ENCODE assay signal across 12 cellular contexts in genomic region chr3:147421184-147421912, GRCh38. TPM values are rescaled to one million over a fixed set of nuclear protein-coding genes. Genes with fewer than 3 reads are reported as not detected.
DNase-seq lines count a peak whose midpoint lies in the region; ATAC-seq and TF ChIP-seq lines count a peak whose summit lies in the region.
"Had no signal": no experiment of that assay in that cellular context is flagged by ENCODE, and none has a peak within 500 bp of the region (broad histone marks: within the 10 kb centered on the region; RNA-seq: fewer than 3 reads in every experiment).

No MANE protein-coding gene starts in this region.

- CTCF ChIA-PET in activated CD8-positive, alpha-beta T cell treated with anti-CD3 and anti-CD28 coated beads, Interleukin-2, amount 10 ng/mL, durations not matched to agents 7 days and 5 days (lab: Charles Lee): interaction anchor here (0.6 kb wide), 1 partner anchor 1951 kb away, joined by 3 read pairs; no protein-coding TSS in a partner anchor
- CTCF ChIA-PET in activated CD8-positive, alpha-beta T cell treated with anti-CD3 and anti-CD28 coated beads for 36 hours (lab: Charles Lee): interaction anchor here (1.3 kb wide), 1 partner anchor 10 kb away, joined by 3 read pairs; no protein-coding TSS in a partner anchor

- ATAC-seq in activated CD8-positive, alpha-beta T cell treated with anti-CD3 and anti-CD28 coated beads, Interleukin-2, amount 10 ng/mL, durations not matched to agents 7 days and 5 days: no peak
- ATAC-seq in activated CD8-positive, alpha-beta T cell treated with anti-CD3 and anti-CD28 coated beads for 36 hours: no peak
- no peak for ATAC-seq in stimulated activated naive B cell treated with anti-CD40 and anti-IgM and Interleukin-4, amounts not matched to agents 10 μg/mL and 1 μg/mL and 100 μg/mL, for 72 hours (replicated peaks)
- no peak for ATAC-seq in activated naive CD8-positive, alpha-beta T cell treated with anti-CD3 and anti-CD28 coated beads, Interleukin-2, amount 50 U/mL, for 24 hours

- no peak for DNase-seq in activated CD8-positive, alpha-beta T cell treated with anti-CD3 and anti-CD28 coated beads, Interleukin-2, amount 10 ng/mL, durations not matched to agents 7 days and 5 days
- no peak for DNase-seq in activated CD8-positive, alpha-beta T cell treated with anti-CD3 and anti-CD28 coated beads for 36 hours
- DNase-seq in cerebellum (ENCODE audit: low spot score): peak; percentile 77
- DNase-seq in left kidney (ENCODE audit: low read depth, low spot score): peak; percentile 46
- DNase-seq in stimulated activated naive B cell treated with anti-CD40 and anti-IgM and Interleukin-4, amounts not matched to agents 10 μg/mL and 1 μg/mL and 100 μg/mL, for 72 hours: no peak
- no peak for DNase-seq in DMS 273 (lab: John Stamatoyannopoulos, UW; ENCODE audit: unreplicated experiment)
- DNase-seq in activated naive CD8-positive, alpha-beta T cell treated with anti-CD3 and anti-CD28 coated beads, Interleukin-2, amount 50 U/mL, for 24 hours: no peak
- DNase-seq in amygdala (lab: John Stamatoyannopoulos, UW): no peak
- DNase-seq: 8988T; activated CD8-positive, alpha-beta memory T cell treated with anti-CD3 and anti-CD28 coated beads, Interleukin-2, amount 50 U/mL, for 4 hours; SIG-M5 had no signal

- TF ChIP-seq CTCF in activated CD8-positive, alpha-beta T cell treated with anti-CD3 and anti-CD28 coated beads for 36 hours (IDR thresholded peaks at IDR 0.05): no peak

- H3K9me3 Mint-ChIP-seq in activated CD8-positive, alpha-beta T cell treated with anti-CD3 and anti-CD28 coated beads, Interleukin-2, amount 10 ng/mL, durations not matched to agents 7 days and 5 days (ENCODE audit: insufficient read depth): no peaks in the 10 kb centered on the region
- peaks cover 4% of the 10 kb centered on the region for H3K9me3 Mint-ChIP-seq in activated CD8-positive, alpha-beta T cell treated with anti-CD3 and anti-CD28 coated beads for 36 hours
- peaks cover 4% of the 10 kb centered on the region in 2 donors for H3K9me3 Mint-ChIP-seq in stimulated activated naive B cell treated with anti-CD40 and anti-IgM and Interleukin-4, amounts not matched to agents 10 μg/mL and 1 μg/mL and 100 μg/mL, for 72 hours
- peaks cover 12% of the 10 kb centered on the region for H3K9me3 Mint-ChIP-seq in activated naive CD8-positive, alpha-beta T cell treated with anti-CD3 and anti-CD28 coated beads, Interleukin-2, amount 50 U/mL, for 24 hours

- peaks cover 61% of the 10 kb centered on the region for H3K27me3 Mint-ChIP-seq in activated CD8-positive, alpha-beta T cell treated with anti-CD3 and anti-CD28 coated beads, Interleukin-2, amount 10 ng/mL, durations not matched to agents 7 days and 5 days (ENCODE audit: low read depth)
- peaks cover 74% of the 10 kb centered on the region for H3K27me3 Mint-ChIP-seq in activated CD8-positive, alpha-beta T cell treated with anti-CD3 and anti-CD28 coated beads for 36 hours
- H3K27me3 Mint-ChIP-seq in stimulated activated naive B cell treated with anti-CD40 and anti-IgM and Interleukin-4, amounts not matched to agents 10 μg/mL and 1 μg/mL and 100 μg/mL, for 72 hours: peaks cover 54 to 80% of the 10 kb centered on the region in 2 donors
- peaks cover 77% of the 10 kb centered on the region for H3K27me3 Mint-ChIP-seq in activated naive CD8-positive, alpha-beta T cell treated with anti-CD3 and anti-CD28 coated beads, Interleukin-2, amount 50 U/mL, for 24 hours

- peaks cover 4% of the 10 kb centered on the region for H3K4me1 Mint-ChIP-seq in activated CD8-positive, alpha-beta T cell treated with anti-CD3 and anti-CD28 coated beads, Interleukin-2, amount 10 ng/mL, durations not matched to agents 7 days and 5 days (ENCODE audit: low read depth)
- H3K4me1 Mint-ChIP-seq in activated CD8-positive, alpha-beta T cell treated with anti-CD3 and anti-CD28 coated beads for 36 hours (ENCODE audit: low read depth): no peaks in the 10 kb centered on the region
- peaks cover 4 to 7% of the 10 kb centered on the region in 2 donors for H3K4me1 Mint-ChIP-seq in stimulated activated naive B cell treated with anti-CD40 and anti-IgM and Interleukin-4, amounts not matched to agents 10 μg/mL and 1 μg/mL and 100 μg/mL, for 72 hours
- H3K4me1 Mint-ChIP-seq in activated naive CD8-positive, alpha-beta T cell treated with anti-CD3 and anti-CD28 coated beads, Interleukin-2, amount 50 U/mL, for 24 hours: peaks cover 2% of the 10 kb centered on the region

- intact Hi-C loops in activated CD8-positive, alpha-beta T cell treated with anti-CD3 and anti-CD28 coated beads for 36 hours (cut with micrococcal nuclease): loop anchor here (5.0 kb wide), 1 partner anchor 34 kb away; no protein-coding TSS in a partner anchor

- POLR2A ChIA-PET in activated CD8-positive, alpha-beta T cell treated with anti-CD3 and anti-CD28 coated beads, Interleukin-2, amount 10 ng/mL, durations not matched to agents 7 days and 5 days (lab: Charles Lee): no interaction called here
- POLR2A ChIA-PET in activated CD8-positive, alpha-beta T cell treated with anti-CD3 and anti-CD28 coated beads for 36 hours (lab: Charles Lee): no interaction called here

- H3K27ac Mint-ChIP-seq in activated CD8-positive, alpha-beta T cell treated with anti-CD3 and anti-CD28 coated beads, Interleukin-2, amount 10 ng/mL, durations not matched to agents 7 days and 5 days: peak overlapping the region; percentile 64
- no peak overlapping the region for H3K27ac Mint-ChIP-seq in activated CD8-positive, alpha-beta T cell treated with anti-CD3 and anti-CD28 coated beads for 36 hours
- peak overlapping the region; percentile 31 for H3K27ac Mint-ChIP-seq in stimulated activated naive B cell treated with anti-CD40 and anti-IgM and Interleukin-4, amounts not matched to agents 10 μg/mL and 1 μg/mL and 100 μg/mL, for 72 hours
- H3K27ac Mint-ChIP-seq in activated naive CD8-positive, alpha-beta T cell treated with anti-CD3 and anti-CD28 coated beads, Interleukin-2, amount 50 U/mL, for 24 hours: no peak overlapping the region

- no peak overlapping the region for H3K4me3 Mint-ChIP-seq in activated CD8-positive, alpha-beta T cell treated with anti-CD3 and anti-CD28 coated beads, Interleukin-2, amount 10 ng/mL, durations not matched to agents 7 days and 5 days
- H3K4me3 Mint-ChIP-seq in activated CD8-positive, alpha-beta T cell treated with anti-CD3 and anti-CD28 coated beads for 36 hours: no peak overlapping the region
- H3K4me3 Mint-ChIP-seq in stimulated activated naive B cell treated with anti-CD40 and anti-IgM and Interleukin-4, amounts not matched to agents 10 μg/mL and 1 μg/mL and 100 μg/mL, for 72 hours: no peak overlapping the region
- no peak overlapping the region for H3K4me3 Mint-ChIP-seq in activated naive CD8-positive, alpha-beta T cell treated with anti-CD3 and anti-CD28 coated beads, Interleukin-2, amount 50 U/mL, for 24 hours

- H3K36me3 Mint-ChIP-seq in activated CD8-positive, alpha-beta T cell treated with anti-CD3 and anti-CD28 coated beads, Interleukin-2, amount 10 ng/mL, durations not matched to agents 7 days and 5 days (ENCODE audit: low read depth): peaks cover 3% of the 10 kb centered on the region
- H3K36me3 Mint-ChIP-seq in activated CD8-positive, alpha-beta T cell treated with anti-CD3 and anti-CD28 coated beads for 36 hours (ENCODE audit: low read depth): peaks cover 5% of the 10 kb centered on the region
- H3K36me3 Mint-ChIP-seq in stimulated activated naive B cell treated with anti-CD40 and anti-IgM and Interleukin-4, amounts not matched to agents 10 μg/mL and 1 μg/mL and 100 μg/mL, for 72 hours: peaks cover 2 to 3% of the 10 kb centered on the region in 2 donors
- peaks cover 9% of the 10 kb centered on the region for H3K36me3 Mint-ChIP-seq in activated naive CD8-positive, alpha-beta T cell treated with anti-CD3 and anti-CD28 coated beads, Interleukin-2, amount 50 U/mL, for 24 hours (ENCODE audit: low read depth)

RNA-seq across cellular contexts. Expression of gene ZIC1, which starts 12.2 kb away (rescaled TPM):
- not detected for total RNA-seq in activated CD8-positive, alpha-beta T cell treated with anti-CD3 and anti-CD28 coated beads, Interleukin-2, amount 10 ng/mL, durations not matched to agents 7 days and 5 days
- total RNA-seq in activated CD8-positive, alpha-beta T cell treated with anti-CD3 and anti-CD28 coated beads for 36 hours: not detected
- total RNA-seq in cerebellum: 662 TPM
- total RNA-seq: urinary bladder had no signal

RNA-seq across cellular contexts. Expression of gene ZIC4, which starts 15.0 kb away (rescaled TPM):
- total RNA-seq in activated CD8-positive, alpha-beta T cell treated with anti-CD3 and anti-CD28 coated beads, Interleukin-2, amount 10 ng/mL, durations not matched to agents 7 days and 5 days: not detected
- not detected for total RNA-seq in activated CD8-positive, alpha-beta T cell treated with anti-CD3 and anti-CD28 coated beads for 36 hours
- 122 TPM for total RNA-seq in cerebellum
- total RNA-seq: urinary bladder had no signal

Comparison
In these comparisons a context has a peak if more than half of its experiments do, and no peak if none do; other contexts are left out.
1. H3K27ac Mint-ChIP-seq: peak in activated CD8-positive, alpha-beta T cell treated with anti-CD3 and anti-CD28 coated beads, Interleukin-2, amount 10 ng/mL, durations not matched to agents 7 days and 5 days (single experiment) and stimulated activated naive B cell treated with anti-CD40 and anti-IgM and Interleukin-4, amounts not matched to agents 10 μg/mL and 1 μg/mL and 100 μg/mL, for 72 hours (single experiment); none in activated CD8-positive, alpha-beta T cell treated with anti-CD3 and anti-CD28 coated beads for 36 hours (single experiment) and activated naive CD8-positive, alpha-beta T cell treated with anti-CD3 and anti-CD28 coated beads, Interleukin-2, amount 50 U/mL, for 24 hours (single experiment).
2. DNase-seq: peak in cerebellum (single experiment) and left kidney (single experiment); none in activated CD8-positive, alpha-beta T cell treated with anti-CD3 and anti-CD28 coated beads, Interleukin-2, amount 10 ng/mL, durations not matched to agents 7 days and 5 days (single experiment), activated CD8-positive, alpha-beta T cell treated with anti-CD3 and anti-CD28 coated beads for 36 hours (single experiment), stimulated activated naive B cell treated with anti-CD40 and anti-IgM and Interleukin-4, amounts not matched to agents 10 μg/mL and 1 μg/mL and 100 μg/mL, for 72 hours (single experiment), DMS 273 (single experiment), activated naive CD8-positive, alpha-beta T cell treated with anti-CD3 and anti-CD28 coated beads, Interleukin-2, amount 50 U/mL, for 24 hours (single experiment) and amygdala (0 of 56).
3. RNA of gene ZIC1, which starts 12.2 kb away (total RNA-seq): 662 TPM in cerebellum (single experiment); not detected in activated CD8-positive, alpha-beta T cell treated with anti-CD3 and anti-CD28 coated beads, Interleukin-2, amount 10 ng/mL, durations not matched to agents 7 days and 5 days and not detected in activated CD8-positive, alpha-beta T cell treated with anti-CD3 and anti-CD28 coated beads for 36 hours; every median in the first group is over 100 times any median in the second.
4. RNA of gene ZIC4, which starts 15.0 kb away (total RNA-seq): 122 TPM in cerebellum (single experiment); not detected in activated CD8-positive, alpha-beta T cell treated with anti-CD3 and anti-CD28 coated beads, Interleukin-2, amount 10 ng/mL, durations not matched to agents 7 days and 5 days and not detected in activated CD8-positive, alpha-beta T cell treated with anti-CD3 and anti-CD28 coated beads for 36 hours; every median in the first group is over 100 times any median in the second.